1 cellular context compared by ENCODE assay signal in genomic region chr9:114738581-114739316, GRCh38.
TF ChIP-seq lines count a peak whose summit lies in the region.

No MANE protein-coding gene starts in this region.

TF ChIP-seq in WTC11, 78 proteins besides CTCF, POLR2A, EP300 and RAD21 (continued from another document):
- TF ChIP-seq ZNF512 (CRISPR knock-in tag; IDR thresholded peaks at IDR 0.05; ENCODE audit: borderline replicate concordance) (no peak), ZNF425 (CRISPR knock-in tag; conservative IDR thresholded peaks at IDR 0.05) (no peak), USF2 (CRISPR knock-in tag; IDR thresholded peaks at IDR 0.05) (no peak)
